In the genomic region with DNA sequence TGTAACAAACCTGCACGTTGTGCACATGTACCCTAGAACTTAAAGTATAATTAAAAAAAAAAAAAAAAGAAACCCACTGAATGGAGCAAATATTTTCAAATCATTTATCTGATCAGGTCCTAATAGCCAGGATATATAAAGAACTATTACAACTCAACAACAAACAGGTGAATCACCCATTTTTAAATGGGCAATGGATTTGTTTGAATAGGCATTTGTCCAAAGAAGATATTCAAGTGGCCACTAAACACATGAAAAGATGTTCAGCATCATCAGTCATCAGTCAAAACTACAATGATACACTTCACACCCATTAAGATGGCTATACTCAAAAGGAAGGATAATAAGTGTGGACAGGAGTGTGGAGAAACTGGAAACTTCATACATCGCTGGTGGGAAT, we compare ENCODE assay signal across 24 cellular contexts.
DNase-seq lines count a peak whose midpoint lies in the region; ATAC-seq and TF ChIP-seq lines count a peak whose summit lies in the region.
"Had no signal": no experiment of that assay in that cellular context is flagged by ENCODE, and none has a peak within 500 bp of the region (broad histone marks: within the 10 kb centered on the region; RNA-seq: fewer than 3 reads in every experiment).

No MANE protein-coding gene starts in this region.

- TF ChIP-seq CTCF in fibroblast of mammary gland (conservative IDR thresholded peaks at IDR 0.05; ENCODE audit: control insufficient read depth, insufficient read depth, low read depth, low read length): no peak
- TF ChIP-seq CTCF in tibial artery (IDR thresholded peaks at IDR 0.05): no peak

- DNase-seq in DMS79 treated with DMSO at 0.1 percent for 48 hours (lab: John Stamatoyannopoulos, UW) (peak; percentile 45), NCI-H2029 (lab: John Stamatoyannopoulos, UW) (peak; percentile 59), NCI-H510A (lab: John Stamatoyannopoulos, UW) (peak; percentile 19), fibroblast of mammary gland (ENCODE audit: low read depth) (peak; percentile 25), NCI-H128 (lab: John Stamatoyannopoulos, UW; ENCODE audit: unreplicated experiment) (no peak), tibial artery (no peak)
- DNase-seq: activated CD4-positive, alpha-beta memory T cell treated with anti-CD3 and anti-CD28 coated beads for 36 hours; activated CD8-positive, alpha-beta memory T cell treated with anti-CD3 and anti-CD28 coated beads, Interleukin-2, amount 50 U/mL, for 4 hours; activated naive CD4-positive, alpha-beta T cell; adrenal gland; body of pancreas; GM23248; HFFc6; IMR-90; kidney; OCI-M1; stimulated activated naive B cell treated with anti-CD40 and anti-IgM and Interleukin-4, amounts not matched to agents 10 μg/mL and 1 μg/mL and 100 μg/mL, for 72 hours; substantia nigra had no signal

- no peaks in the 10 kb centered on the region for H3K36me3 ChIP-seq in tibial artery
- H3K36me3 ChIP-seq: adrenal gland had no signal

- H3K4me3 ChIP-seq in fibroblast of mammary gland (ENCODE audit: control insufficient read depth, low read depth, low read length): no peak overlapping the region
- H3K4me3 ChIP-seq in tibial artery: no peak overlapping the region
- H3K4me3 ChIP-seq: adrenal gland; BLaER1 treated with 17β-estradiol and CSF1 and Interleukin-3, amounts not matched to agents 10 nM and 100 nM; body of pancreas; GM23248; skin epidermis had no signal

- intact Hi-C loops in tibial artery (cut with DNase I; ENCODE audit: low total_unique reads): no loop called here

- H3K27me3 ChIP-seq in tibial artery: peaks cover 0 to 3% of the 10 kb centered on the region in 2 donors
- H3K27me3 ChIP-seq: adrenal gland; BLaER1 treated with 17β-estradiol and CSF1 and Interleukin-3, amounts not matched to agents 10 nM and 100 nM; body of pancreas had no signal

- no peak overlapping the region for H3K27ac ChIP-seq in tibial artery
- H3K27ac ChIP-seq: adrenal gland; BLaER1 treated with 17β-estradiol and CSF1 and Interleukin-3, amounts not matched to agents 10 nM and 100 nM; body of pancreas; GM23248; parathyroid adenoma; skin epidermis had no signal

- H3K4me1 ChIP-seq in tibial artery: no peaks in the 10 kb centered on the region
- H3K4me1 ChIP-seq: adrenal gland, parathyroid adenoma had no signal

- no peak for ATAC-seq in HG03039 (IDR thresholded peaks at IDR 0.05; ENCODE audit: unreplicated experiment)
- ATAC-seq: activated CD4-positive, CD25-positive, alpha-beta regulatory T cell treated with anti-CD3 and anti-CD28 coated beads, Interleukin-2, amount 50 U/mL, for 24 hours; body of pancreas; SK-N-SH treated with all-trans-retinoic acid at 6 μM for 48 hours; stimulated activated naive B cell treated with anti-CD40 and anti-IgM and Interleukin-4, amounts not matched to agents 10 μg/mL and 1 μg/mL and 100 μg/mL, for 72 hours had no signal

- no peaks in the 10 kb centered on the region for H3K9me3 ChIP-seq in tibial artery
- H3K9me3 ChIP-seq: adrenal gland; BLaER1 treated with 17β-estradiol and CSF1 and Interleukin-3, amounts not matched to agents 10 nM and 100 nM; body of pancreas had no signal

Comparison
In these comparisons a context has a peak if more than half of its experiments do, and no peak if none do; other contexts are left out.
1. DNase-seq: peak in DMS79 treated with DMSO at 0.1 percent for 48 hours (single experiment), NCI-H2029 (single experiment), NCI-H510A (single experiment) and fibroblast of mammary gland (single experiment); none in NCI-H128 (single experiment) and tibial artery (0 of 2).